Comparison of ENCODE assay signal across 8 cellular contexts in genomic region chr16:70476272-70477020, GRCh38. TPM values are rescaled to one million over a fixed set of nuclear protein-coding genes. Genes with fewer than 3 reads are reported as not detected.
DNase-seq lines count a peak whose midpoint lies in the region; ATAC-seq and TF ChIP-seq lines count a peak whose summit lies in the region.

No MANE protein-coding gene starts in this region.

- no peak overlapping the region for H3K4me3 ChIP-seq in Caco-2 (ENCODE audit: low read depth, low read length)
- no peak overlapping the region for H3K4me3 ChIP-seq in epithelial cell of proximal tubule (ENCODE audit: low read depth, low read length)
- H3K4me3 ChIP-seq in coronary artery = no peak overlapping the region

- CTCF ChIA-PET in Caco-2 (lab: Charles Lee) = interaction anchor here (0.9 kb wide), 1 partner anchor 82 kb away, joined by 4 read pairs; no protein-coding TSS in a partner anchor

- TF ChIP-seq CTCF in Caco-2 (IDR thresholded peaks at IDR 0.05; ENCODE audit: insufficient read depth in 1 of 2, low read depth in 1 of 2, low read length in 1 of 2, severe bottlenecking in 1 of 2, unreplicated experiment in 1 of 2) (no peak), epithelial cell of proximal tubule (conservative IDR thresholded peaks at IDR 0.05; ENCODE audit: low read depth, low read length) (peak; percentile 5), coronary artery (IDR thresholded peaks at IDR 0.05) (no peak)

- H3K27me3 Mint-ChIP-seq in Caco-2 (ENCODE audit: insufficient read depth, unreplicated experiment) = no peaks in the 10 kb centered on the region
- H3K27me3 Mint-ChIP-seq in naive thymus-derived CD8-positive, alpha-beta T cell = no peaks in the 10 kb centered on the region

- H3K4me3 Mint-ChIP-seq in Caco-2 (ENCODE audit: unreplicated experiment) = no peak overlapping the region
- H3K4me3 Mint-ChIP-seq in naive thymus-derived CD8-positive, alpha-beta T cell = no peak overlapping the region

- POLR2A ChIA-PET in Caco-2 (lab: Charles Lee) = interaction anchor here (0.7 kb wide), 1 partner anchor 12 kb away, joined by 3 read pairs; no protein-coding TSS in a partner anchor
- POLR2A ChIA-PET in naive thymus-derived CD8-positive, alpha-beta T cell (lab: Charles Lee) = no interaction called here

- H3K9me3 Mint-ChIP-seq in Caco-2 (ENCODE audit: unreplicated experiment) = no peaks in the 10 kb centered on the region
- no peaks in the 10 kb centered on the region for H3K9me3 Mint-ChIP-seq in naive thymus-derived CD8-positive, alpha-beta T cell

- peak; percentile 85 for ATAC-seq in HG03108 (IDR thresholded peaks at IDR 0.05; ENCODE audit: unreplicated experiment)
- ATAC-seq in naive thymus-derived CD8-positive, alpha-beta T cell = no peak

- peak overlapping the region in 1 of 2 donors; percentile 13 for H3K27ac ChIP-seq in coronary artery

- H3K27me3 ChIP-seq in Caco-2 (replicated peaks; ENCODE audit: control insufficient read depth, insufficient read depth, low read length) = no peaks in the 10 kb centered on the region; the same call in 1 of the 2 replicates

- peaks cover 3% of the 10 kb centered on the region for H3K36me3 ChIP-seq in Caco-2 (ENCODE audit: control insufficient read depth, insufficient read depth, low read length)

- intact Hi-C loops in Caco-2 (cut with micrococcal nuclease; ENCODE audit: unreplicated experiment) = no loop called here

- peaks cover 17% of the 10 kb centered on the region for H3K36me3 Mint-ChIP-seq in Caco-2 (ENCODE audit: insufficient read depth, unreplicated experiment)
- H3K36me3 Mint-ChIP-seq in naive thymus-derived CD8-positive, alpha-beta T cell = peaks cover 0 to 18% (median 0%) of the 10 kb centered on the region in 3 donors

- peak; percentile 42 for TF ChIP-seq POLR2A in GM19193 (IDR thresholded peaks at IDR 0.05; ENCODE audit: extremely low read depth, insufficient read depth, insufficient read length)

- BruUV-seq in Caco-2 (replicated peaks; lab: Mats Ljungman, UMichigan) = TSS peak; percentile 10

- peak overlapping the region; percentile 35 for H3K27ac Mint-ChIP-seq in Caco-2 (ENCODE audit: unreplicated experiment)
- peak overlapping the region in 3 of 10 donors; percentile 25 to 49 (median 26) for H3K27ac Mint-ChIP-seq in naive thymus-derived CD8-positive, alpha-beta T cell

- peaks cover 8% of the 10 kb centered on the region for H3K4me1 ChIP-seq in Caco-2

- H3K9me3 ChIP-seq in Caco-2 = no peaks in the 10 kb centered on the region

- no peak for DNase-seq in Caco-2
- DNase-seq in SIG-M5 treated with dmso at 0.1 percent for 504 hours (lab: John Stamatoyannopoulos, UW; ENCODE audit: unreplicated experiment) = peak; percentile 77
- DNase-seq in epithelial cell of proximal tubule (ENCODE audit: low read depth) = peak; percentile 57
- peak; percentile 30 to 55 for DNase-seq in stimulated activated CD4-positive, alpha-beta T cell treated with anti-CD3 and anti-CD28 coated beads, Interleukin-15, amount 100 ng/mL, for 48 hours (ENCODE audit: low read depth in 2 of 2)
- DNase-seq in coronary artery (ENCODE audit: low spot score) = no peak
- no peak for DNase-seq in naive thymus-derived CD8-positive, alpha-beta T cell

- H3K4me1 Mint-ChIP-seq in Caco-2 (ENCODE audit: low read depth, unreplicated experiment) = no peaks in the 10 kb centered on the region
- H3K4me1 Mint-ChIP-seq in naive thymus-derived CD8-positive, alpha-beta T cell = peaks cover 0 to 5% (median 1%) of the 10 kb centered on the region in 4 donors

RNA-seq across cellular contexts. Expression of gene FCSK, which starts 22.1 kb away (rescaled TPM):
- total RNA-seq in Caco-2 (2022) (25.5 and 27.9 TPM in 2 replicates), epithelial cell of proximal tubule (13.3 and 21.8 TPM in 2 replicates)
- total RNA-seq in naive thymus-derived CD8-positive, alpha-beta T cell = 10 to 100 TPM; 35.2 to 39.7 TPM
- polyA plus RNA-seq in naive thymus-derived CD8-positive, alpha-beta T cell = 1 to 10 TPM; 4.5 to 9.6 (median 9.3) TPM

RNA-seq across cellular contexts. Expression of gene ST3GAL2, which starts 37.5 kb away (rescaled TPM):
- total RNA-seq in Caco-2 (2022) = 30.3 and 31.1 TPM in 2 replicates
- 23.3 and 28.6 TPM in 2 replicates for total RNA-seq in epithelial cell of proximal tubule
- total RNA-seq in naive thymus-derived CD8-positive, alpha-beta T cell = 10 to 100 TPM; 30.5 to 31.9 TPM
- polyA plus RNA-seq in naive thymus-derived CD8-positive, alpha-beta T cell = 10 to 100 TPM; 14.6 to 23.4 (median 16.5) TPM

RNA-seq across cellular contexts. Expression of gene COG4, which starts 46.9 kb away (rescaled TPM):
- total RNA-seq in Caco-2 (2022) = 88.5 and 90.3 TPM in 2 replicates
- 49.5 and 57.6 TPM in 2 replicates for total RNA-seq in epithelial cell of proximal tubule
- total RNA-seq in naive thymus-derived CD8-positive, alpha-beta T cell = 10 to 100 TPM; 57.4 to 57.6 TPM
- 10 to 100 TPM; 52.4 to 58.6 (median 52.8) TPM for polyA plus RNA-seq in naive thymus-derived CD8-positive, alpha-beta T cell

RNA-seq across cellular contexts. Expression of gene SF3B3, which starts 47.2 kb away (rescaled TPM):
- total RNA-seq in Caco-2 (2022) (387 and 439 TPM in 2 replicates), epithelial cell of proximal tubule (65.9 and 168 TPM in 2 replicates)
- total RNA-seq in naive thymus-derived CD8-positive, alpha-beta T cell = 100 to 1,000 TPM; 270 to 277 TPM
- polyA plus RNA-seq in naive thymus-derived CD8-positive, alpha-beta T cell = 100 to 1,000 TPM in 2 of 3 donors, 10 to 100 TPM in 1; 85.9 to 120 (median 104) TPM

Comparison
In these comparisons a context has a peak if more than half of its experiments do, and no peak if none do; other contexts are left out.
1. DNase-seq: peak in SIG-M5 treated with dmso at 0.1 percent for 504 hours (single experiment), epithelial cell of proximal tubule (single experiment) and stimulated activated CD4-positive, alpha-beta T cell treated with anti-CD3 and anti-CD28 coated beads, Interleukin-15, amount 100 ng/mL, for 48 hours (2 of 2); none in Caco-2 (0 of 2), coronary artery (single experiment) and naive thymus-derived CD8-positive, alpha-beta T cell (0 of 10).